In genomic region chr20:39049684-39050554, GRCh38 we compare ENCODE assay signal across 1 cellular context.
TF ChIP-seq lines count a peak whose summit lies in the region.

No MANE protein-coding gene starts in this region.

TF ChIP-seq in HEK293, 187 proteins besides CTCF, POLR2A, EP300 and RAD21 (continued from another document):
- TF ChIP-seq ZFP41 (tag by site-specific recombination; IDR thresholded peaks at IDR 0.05; ENCODE audit: borderline replicate concordance) (no peak), ZNF571 (tag by site-specific recombination; IDR thresholded peaks at IDR 0.05) (no peak), BCL11B (tag by site-specific recombination; IDR thresholded peaks at IDR 0.05; ENCODE audit: low read depth) (no peak), ZIC2 (tag by site-specific recombination; IDR thresholded peaks at IDR 0.05) (peak; percentile 76), ZNF658 (tag by site-specific recombination; IDR thresholded peaks at IDR 0.05) (no peak), ZNF248 (tag by site-specific recombination; IDR thresholded peaks at IDR 0.05) (no peak), ZNF776 (tag by site-specific recombination; IDR thresholded peaks at IDR 0.05; ENCODE audit: borderline replicate concordance) (no peak), ZNF26 (tag by site-specific recombination; IDR thresholded peaks at IDR 0.05) (no peak), ZNF394 (tag by site-specific recombination; IDR thresholded peaks at IDR 0.05; ENCODE audit: borderline replicate concordance) (no peak; the same call in 1 of the 2 replicates), ZNF501 (tag by site-specific recombination; IDR thresholded peaks at IDR 0.05) (peak; percentile 76; the same call in 1 of the 2 replicates), ZNF274 (IDR thresholded peaks at IDR 0.05; ENCODE audit: low read length) (no peak), ZNF274 (tag by site-specific recombination; IDR thresholded peaks at IDR 0.05; ENCODE audit: borderline replicate concordance) (no peak), ZNF157 (tag by site-specific recombination; IDR thresholded peaks at IDR 0.05) (no peak), REPIN1 (tag by site-specific recombination; IDR thresholded peaks at IDR 0.05; ENCODE audit: low read depth) (no peak), HOXC10 (CRISPR knock-in tag; IDR thresholded peaks at IDR 0.05) (no peak), ZNF473 (tag by site-specific recombination; IDR thresholded peaks at IDR 0.05) (no peak), ZNF629 (tag by site-specific recombination; IDR thresholded peaks at IDR 0.05) (peak; percentile 50; the same call in 1 of the 2 replicates), ZNF549 (tag by site-specific recombination; IDR thresholded peaks at IDR 0.05) (no peak), ZNF350 (tag by site-specific recombination; IDR thresholded peaks at IDR 0.05) (no peak), ZNF302 (tag by site-specific recombination; IDR thresholded peaks at IDR 0.05; ENCODE audit: low read depth) (no peak), ZNF426 (tag by site-specific recombination; IDR thresholded peaks at IDR 0.05) (no peak), ZNF558 (tag by site-specific recombination; IDR thresholded peaks at IDR 0.05) (no peak), ZNF623 (tag by site-specific recombination; IDR thresholded peaks at IDR 0.05) (no peak), ZXDB (tag by site-specific recombination; IDR thresholded peaks at IDR 0.05) (peak; percentile 73), ZBTB20 (tag by site-specific recombination; IDR thresholded peaks at IDR 0.05) (peak; percentile 37; the same call in 1 of the 2 replicates), YY2 (tag by site-specific recombination; IDR thresholded peaks at IDR 0.05) (no peak), ZNF645 (tag by site-specific recombination; IDR thresholded peaks at IDR 0.05) (no peak), ZNF292 (tag by site-specific recombination; IDR thresholded peaks at IDR 0.05; ENCODE audit: borderline replicate concordance, low read depth) (no peak), ZNF23 (tag by site-specific recombination; IDR thresholded peaks at IDR 0.05; ENCODE audit: borderline replicate concordance) (no peak), ZNF24 (tag by site-specific recombination; IDR thresholded peaks at IDR 0.05) (0 out of 2 replicates have a peak, but pooled peaks have one; percentile 62), ZNF600 (tag by site-specific recombination; IDR thresholded peaks at IDR 0.05) (peak; percentile 87), ZNF544 (tag by site-specific recombination; IDR thresholded peaks at IDR 0.05) (no peak), ZNF175 (tag by site-specific recombination; IDR thresholded peaks at IDR 0.05) (no peak), ZNF114 (tag by site-specific recombination; IDR thresholded peaks at IDR 0.05) (no peak), ZNF621 (tag by site-specific recombination; IDR thresholded peaks at IDR 0.05) (no peak), GLI2 (tag by site-specific recombination; IDR thresholded peaks at IDR 0.05; ENCODE audit: borderline replicate concordance, low read depth) (no peak), KLF10 (tag by site-specific recombination; IDR thresholded peaks at IDR 0.05) (no peak), GLIS1 (tag by site-specific recombination; IDR thresholded peaks at IDR 0.05) (peak; percentile 90), GLI4 (tag by site-specific recombination; IDR thresholded peaks at IDR 0.05) (no peak), SP2 (tag by site-specific recombination; IDR thresholded peaks at IDR 0.05) (peak; percentile 47), SP7 (tag by site-specific recombination; IDR thresholded peaks at IDR 0.05) (peak; percentile 75), KLF7 (tag by site-specific recombination; IDR thresholded peaks at IDR 0.05; ENCODE audit: borderline replicate concordance) (no peak), ZEB2 (tag by site-specific recombination; IDR thresholded peaks at IDR 0.05) (peak; percentile 91), ZNF626 (tag by site-specific recombination; IDR thresholded peaks at IDR 0.05) (no peak)
- TF ChIP-seq, protein P1, sequence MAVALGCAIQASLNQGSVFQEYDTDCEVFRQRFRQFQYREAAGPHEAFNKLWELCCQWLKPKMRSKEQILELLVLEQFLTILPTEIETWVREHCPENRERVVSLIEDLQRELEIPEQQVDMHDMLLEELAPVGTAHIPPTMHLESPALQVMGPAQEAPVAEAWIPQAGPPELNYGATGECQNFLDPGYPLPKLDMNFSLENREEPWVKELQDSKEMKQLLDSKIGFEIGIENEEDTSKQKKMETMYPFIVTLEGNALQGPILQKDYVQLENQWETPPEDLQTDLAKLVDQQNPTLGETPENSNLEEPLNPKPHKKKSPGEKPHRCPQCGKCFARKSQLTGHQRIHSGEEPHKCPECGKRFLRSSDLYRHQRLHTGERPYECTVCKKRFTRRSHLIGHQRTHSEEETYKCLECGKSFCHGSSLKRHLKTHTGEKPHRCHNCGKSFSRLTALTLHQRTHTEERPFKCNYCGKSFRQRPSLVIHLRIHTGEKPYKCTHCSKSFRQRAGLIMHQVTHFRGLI (tag by site-specific recombination; IDR thresholded peaks at IDR 0.05), result no peak
- TF ChIP-seq, protein P2, sequence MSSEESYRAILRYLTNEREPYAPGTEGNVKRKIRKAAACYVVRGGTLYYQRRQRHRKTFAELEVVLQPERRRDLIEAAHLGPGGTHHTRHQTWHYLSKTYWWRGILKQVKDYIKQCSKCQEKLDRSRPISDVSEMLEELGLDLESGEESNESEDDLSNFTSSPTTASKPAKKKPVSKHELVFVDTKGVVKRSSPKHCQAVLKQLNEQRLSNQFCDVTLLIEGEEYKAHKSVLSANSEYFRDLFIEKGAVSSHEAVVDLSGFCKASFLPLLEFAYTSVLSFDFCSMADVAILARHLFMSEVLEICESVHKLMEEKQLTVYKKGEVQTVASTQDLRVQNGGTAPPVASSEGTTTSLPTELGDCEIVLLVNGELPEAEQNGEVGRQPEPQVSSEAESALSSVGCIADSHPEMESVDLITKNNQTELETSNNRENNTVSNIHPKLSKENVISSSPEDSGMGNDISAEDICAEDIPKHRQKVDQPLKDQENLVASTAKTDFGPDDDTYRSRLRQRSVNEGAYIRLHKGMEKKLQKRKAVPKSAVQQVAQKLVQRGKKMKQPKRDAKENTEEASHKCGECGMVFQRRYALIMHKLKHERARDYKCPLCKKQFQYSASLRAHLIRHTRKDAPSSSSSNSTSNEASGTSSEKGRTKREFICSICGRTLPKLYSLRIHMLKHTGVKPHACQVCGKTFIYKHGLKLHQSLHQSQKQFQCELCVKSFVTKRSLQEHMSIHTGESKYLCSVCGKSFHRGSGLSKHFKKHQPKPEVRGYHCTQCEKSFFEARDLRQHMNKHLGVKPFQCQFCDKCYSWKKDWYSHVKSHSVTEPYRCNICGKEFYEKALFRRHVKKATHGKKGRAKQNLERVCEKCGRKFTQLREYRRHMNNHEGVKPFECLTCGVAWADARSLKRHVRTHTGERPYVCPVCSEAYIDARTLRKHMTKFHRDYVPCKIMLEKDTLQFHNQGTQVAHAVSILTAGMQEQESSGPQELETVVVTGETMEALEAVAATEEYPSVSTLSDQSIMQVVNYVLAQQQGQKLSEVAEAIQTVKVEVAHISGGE (tag by site-specific recombination; conservative IDR thresholded peaks at IDR 0.05; ENCODE audit: low read depth), result peak; percentile 89
- TF ChIP-seq, protein P3, sequence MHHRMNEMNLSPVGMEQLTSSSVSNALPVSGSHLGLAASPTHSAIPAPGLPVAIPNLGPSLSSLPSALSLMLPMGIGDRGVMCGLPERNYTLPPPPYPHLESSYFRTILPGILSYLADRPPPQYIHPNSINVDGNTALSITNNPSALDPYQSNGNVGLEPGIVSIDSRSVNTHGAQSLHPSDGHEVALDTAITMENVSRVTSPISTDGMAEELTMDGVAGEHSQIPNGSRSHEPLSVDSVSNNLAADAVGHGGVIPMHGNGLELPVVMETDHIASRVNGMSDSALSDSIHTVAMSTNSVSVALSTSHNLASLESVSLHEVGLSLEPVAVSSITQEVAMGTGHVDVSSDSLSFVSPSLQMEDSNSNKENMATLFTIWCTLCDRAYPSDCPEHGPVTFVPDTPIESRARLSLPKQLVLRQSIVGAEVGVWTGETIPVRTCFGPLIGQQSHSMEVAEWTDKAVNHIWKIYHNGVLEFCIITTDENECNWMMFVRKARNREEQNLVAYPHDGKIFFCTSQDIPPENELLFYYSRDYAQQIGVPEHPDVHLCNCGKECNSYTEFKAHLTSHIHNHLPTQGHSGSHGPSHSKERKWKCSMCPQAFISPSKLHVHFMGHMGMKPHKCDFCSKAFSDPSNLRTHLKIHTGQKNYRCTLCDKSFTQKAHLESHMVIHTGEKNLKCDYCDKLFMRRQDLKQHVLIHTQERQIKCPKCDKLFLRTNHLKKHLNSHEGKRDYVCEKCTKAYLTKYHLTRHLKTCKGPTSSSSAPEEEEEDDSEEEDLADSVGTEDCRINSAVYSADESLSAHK (tag by site-specific recombination; IDR thresholded peaks at IDR 0.05), result 0 out of 2 replicates have a peak, but pooled peaks have one; percentile 19
TF ChIP-seq in HEK293: peak in this region for 46.
